Comparison of ENCODE assay signal across 10 cellular contexts in genomic region chr16:78791011-78791410, GRCh38.
"Had no signal": no experiment of that assay in that cellular context is flagged by ENCODE, and none has a peak within 500 bp of the region (broad histone marks: within the 10 kb centered on the region; RNA-seq: fewer than 3 reads in every experiment).

No MANE protein-coding gene starts in this region.

- H3K27me3 Mint-ChIP-seq: activated naive CD4-positive, alpha-beta T cell treated with anti-CD3 and anti-CD28 coated beads, Interleukin-2, amount 50 U/mL, for 24 hours; T-helper 17 cell had no signal

- H3K9me3 ChIP-seq: lower lobe of right lung, tibial artery, uterus had no signal

- H3K27me3 ChIP-seq: tibial artery, uterus had no signal

- H3K4me3 Mint-ChIP-seq: activated naive CD4-positive, alpha-beta T cell treated with anti-CD3 and anti-CD28 coated beads, Interleukin-2, amount 50 U/mL, for 24 hours; T-helper 17 cell had no signal

- H3K9me3 Mint-ChIP-seq: activated naive CD4-positive, alpha-beta T cell treated with anti-CD3 and anti-CD28 coated beads, Interleukin-2, amount 50 U/mL, for 24 hours had no signal

- H2AFZ ChIP-seq: parathyroid adenoma had no signal

- H3K79me2 ChIP-seq: parathyroid adenoma had no signal

- H3K4me1 Mint-ChIP-seq: activated naive CD4-positive, alpha-beta T cell treated with anti-CD3 and anti-CD28 coated beads, Interleukin-2, amount 50 U/mL, for 24 hours had no signal

- H3K36me3 Mint-ChIP-seq: activated naive CD4-positive, alpha-beta T cell treated with anti-CD3 and anti-CD28 coated beads, Interleukin-2, amount 50 U/mL, for 24 hours had no signal

- H3K4me3 ChIP-seq: lower lobe of right lung, SK-N-MC, tibial artery, uterus had no signal

- ATAC-seq: esophagus mucosa, lower lobe of right lung had no signal

- H3K27ac ChIP-seq: lower lobe of right lung, parathyroid adenoma, SK-N-MC, tibial artery, uterus had no signal

- H3K4me1 ChIP-seq: lower lobe of right lung, tibial artery, uterus had no signal

- H3K36me3 ChIP-seq: lower lobe of right lung, tibial artery, uterus had no signal

- DNase-seq: dermis blood vessel endothelial cell, lower lobe of right lung, midbrain, T-helper 17 cell, tibial artery, uterus had no signal

- H3K27ac Mint-ChIP-seq: activated naive CD4-positive, alpha-beta T cell treated with anti-CD3 and anti-CD28 coated beads, Interleukin-2, amount 50 U/mL, for 24 hours had no signal
